Comparison of ENCODE assay signal across 22 cellular contexts in genomic region chr2:76472946-76473345, GRCh38.
DNase-seq lines count a peak whose midpoint lies in the region; ATAC-seq and TF ChIP-seq lines count a peak whose summit lies in the region.
"Had no signal": no experiment of that assay in that cellular context is flagged by ENCODE, and none has a peak within 500 bp of the region (broad histone marks: within the 10 kb centered on the region; RNA-seq: fewer than 3 reads in every experiment).

No MANE protein-coding gene starts in this region.

- in situ Hi-C loops in GM23248 (cut with MboI), result no loop called here

- H3F3A ChIP-seq in GM23338 (replicated peaks; ENCODE audit: low read depth), result no peaks in the 10 kb centered on the region
- no peaks in the 10 kb centered on the region for H3F3A ChIP-seq in GM23248 (ENCODE audit: insufficient read depth)

- no peak for ATAC-seq in GM23338
- ATAC-seq in WTC11, result no peak
- ATAC-seq: A549; CD8-positive, alpha-beta T cell; GM12878 had no signal

- no peak overlapping the region for H2AK5ac ChIP-seq in neuronal stem cell (ENCODE audit: low read depth, low read length)

- H3K23ac ChIP-seq in neuronal stem cell (ENCODE audit: low read depth, low read length, poor library complexity), result no peak overlapping the region

- CTCF ChIA-PET in WTC11 (lab: Charles Lee), result no interaction called here

- peak overlapping the region; percentile 77; the same call in 1 of the 2 replicates for H2AFZ ChIP-seq in GM23338
- H2AFZ ChIP-seq in neuronal stem cell (ENCODE audit: low read length), result peak overlapping the region; percentile 40
- no peak overlapping the region for H2AFZ ChIP-seq in GM23248

- H2BK15ac ChIP-seq in neuronal stem cell (ENCODE audit: low read length), result no peak overlapping the region

- H4K20me1 ChIP-seq in GM23338 (replicated peaks; ENCODE audit: insufficient read depth) (no peaks in the 10 kb centered on the region), GM23248 (ENCODE audit: insufficient read depth) (no peaks in the 10 kb centered on the region)
- H4K20me1 ChIP-seq: BLaER1 treated with 17β-estradiol and CSF1 and Interleukin-3, amounts not matched to agents 10 nM and 100 nM had no signal

- no peak overlapping the region for H3K27ac ChIP-seq in GM23338 (ENCODE audit: low read depth)
- no peak overlapping the region for H3K27ac ChIP-seq in neuronal stem cell (replicated peaks; ENCODE audit: low read length)
- H3K27ac ChIP-seq in GM23248, result no peak overlapping the region
- H3K27ac ChIP-seq: 22Rv1; A549; BLaER1 treated with 17β-estradiol and CSF1 and Interleukin-3, amounts not matched to agents 10 nM and 100 nM; C4-2B had no signal

- H3K9me3 ChIP-seq in neuronal stem cell (replicated peaks in 1 of 2; ENCODE audit: control insufficient read depth in 2 of 2, insufficient read depth in 1 of 2, low read depth in 1 of 2, low read length in 2 of 2) (no peaks in the 10 kb centered on the region), GM23248 (ENCODE audit: low read depth) (no peaks in the 10 kb centered on the region)
- H3K9me3 ChIP-seq: Caco-2 had no signal

- H3K36me3 Mint-ChIP-seq in GM23338 (ENCODE audit: low read depth) (peaks cover 9% of the 10 kb centered on the region), WTC11 (peaks cover 21% of the 10 kb centered on the region)
- H3K36me3 Mint-ChIP-seq: CD8-positive, alpha-beta T cell had no signal

- H3K18ac ChIP-seq in neuronal stem cell (ENCODE audit: low read length), result no peak overlapping the region

- no peaks in the 10 kb centered on the region for H3K79me1 ChIP-seq in neuronal stem cell (ENCODE audit: low read depth, low read length)

- no peak overlapping the region for H2BK120ac ChIP-seq in neuronal stem cell (ENCODE audit: low read depth, low read length)

- H3K4me2 ChIP-seq in GM23338 (no peak overlapping the region), neuronal stem cell (ENCODE audit: insufficient read depth, low read length, poor library complexity, severe bottlenecking) (no peak overlapping the region), GM23248 (ENCODE audit: unreplicated experiment) (no peak overlapping the region)
- H3K4me2 ChIP-seq: A549; BLaER1 treated with 17β-estradiol and CSF1 and Interleukin-3, amounts not matched to agents 10 nM and 100 nM had no signal

- no peak overlapping the region for H2BK5ac ChIP-seq in neuronal stem cell (ENCODE audit: low read length)

- peaks cover 3% of the 10 kb centered on the region; the same call in 2 of the 3 replicates for H3K4me1 Mint-ChIP-seq in GM23338
- peaks cover 32% of the 10 kb centered on the region for H3K4me1 Mint-ChIP-seq in WTC11
- H3K4me1 Mint-ChIP-seq: B cell had no signal

- H3K4ac ChIP-seq in neuronal stem cell (ENCODE audit: low read length), result no peak overlapping the region

- POLR2A ChIA-PET in WTC11 (lab: Charles Lee), result no interaction called here

- H3K4me1 ChIP-seq in GM23338 (ENCODE audit: insufficient read depth), result peaks cover 7% of the 10 kb centered on the region
- H3K4me1 ChIP-seq in neuronal stem cell (ENCODE audit: control insufficient read depth in 2 of 2, insufficient read depth in 1 of 2, low read depth in 1 of 2, low read length in 2 of 2), result no peaks in the 10 kb centered on the region
- H3K4me1 ChIP-seq in GM23248 (ENCODE audit: insufficient read depth), result no peaks in the 10 kb centered on the region
- H3K4me1 ChIP-seq: A549, Caco-2 had no signal

- no peaks in the 10 kb centered on the region for H3K27me3 ChIP-seq in GM23338 (ENCODE audit: insufficient read depth)
- no peaks in the 10 kb centered on the region for H3K27me3 ChIP-seq in neuronal stem cell (ENCODE audit: control insufficient read depth in 3 of 3, insufficient read depth in 3 of 3, low read depth in 1 of 3, low read length in 3 of 3)
- H3K27me3 ChIP-seq in GM23248 (replicated peaks; ENCODE audit: insufficient read depth), result no peaks in the 10 kb centered on the region
- H3K27me3 ChIP-seq: BLaER1 treated with 17β-estradiol and CSF1 and Interleukin-3, amounts not matched to agents 10 nM and 100 nM had no signal

- no CpG with 5 or more reads among the region's 4 CpGs for WGBS in neuronal stem cell (ENCODE audit: extremely low coverage in 2 of 2, insufficient read length in 2 of 2, insufficient replicate concordance in 1 of 2), 2 donors
- WGBS in GM23248 (ENCODE audit: low coverage in 1 of 2, low lambda C conversion rate in 2 of 2, missing lambda C conversion rate in 2 of 2), 2 experiments, result 15 to 21% methylated on average over 4 of the region's 4 CpGs

- H3K4me3 Mint-ChIP-seq in GM23338 (no peak overlapping the region), WTC11 (no peak overlapping the region)
- H3K4me3 Mint-ChIP-seq: B cell; CD4-positive, alpha-beta T cell; CD8-positive, alpha-beta T cell had no signal

- H3K9ac ChIP-seq in neuronal stem cell (ENCODE audit: low read depth, low read length, poor library complexity) (no peak overlapping the region), GM23248 (no peak overlapping the region)
- H3K9ac ChIP-seq: BLaER1 treated with 17β-estradiol and CSF1 and Interleukin-3, amounts not matched to agents 10 nM and 100 nM had no signal

- no peaks in the 10 kb centered on the region for H3K79me2 ChIP-seq in GM23338 (replicated peaks; ENCODE audit: insufficient read depth)
- no peaks in the 10 kb centered on the region for H3K79me2 ChIP-seq in GM23248 (ENCODE audit: insufficient read depth)

- DNase-seq in GM23338 (ENCODE audit: low spot score), result no peak
- peak; percentile 68 for DNase-seq in NCI-H2171 treated with DMSO at 0.1 percent for 48 hours (lab: John Stamatoyannopoulos, UW)
- no peak for DNase-seq in WTC11 (ENCODE audit: low spot score)
- no peak for DNase-seq in neuronal stem cell (ENCODE audit: low spot score)
- DNase-seq in DMS53 treated with DMSO at 0.1 percent for 48 hours (lab: John Stamatoyannopoulos, UW; ENCODE audit: unreplicated experiment), result no peak
- DNase-seq in GM23248, result no peak
- DNase-seq in T1000 (lab: John Stamatoyannopoulos, UW), result no peak
- DNase-seq: AML-193; Caco-2; Calu3; CD4-positive, alpha-beta T cell; CD8-positive, alpha-beta T cell; DMS79; DND-41; EL; GDM1 had no signal

- no peak overlapping the region for H4K91ac ChIP-seq in neuronal stem cell (ENCODE audit: low read depth, low read length, poor library complexity)

- H4K8ac ChIP-seq in neuronal stem cell (ENCODE audit: low read depth, low read length), result no peak overlapping the region

- no peak overlapping the region for H3K14ac ChIP-seq in neuronal stem cell (ENCODE audit: low read length)

- H3K36me3 ChIP-seq in GM23338 (ENCODE audit: insufficient read depth), result no peaks in the 10 kb centered on the region
- H3K36me3 ChIP-seq in neuronal stem cell (replicated peaks in 1 of 2; ENCODE audit: control insufficient read depth in 2 of 2, insufficient read depth in 2 of 2, low read length in 2 of 2), result no peaks in the 10 kb centered on the region
- no peaks in the 10 kb centered on the region for H3K36me3 ChIP-seq in GM23248 (ENCODE audit: low read depth)
- H3K36me3 ChIP-seq: BLaER1 treated with 17β-estradiol and CSF1 and Interleukin-3, amounts not matched to agents 10 nM and 100 nM had no signal

- H3K27ac Mint-ChIP-seq in GM23338 (0 out of 2 replicates have a peak overlapping the region, but pooled peaks have one; percentile 38), WTC11 (peak overlapping the region; percentile 40; the same call in 1 of the 2 replicates)
- H3K27ac Mint-ChIP-seq: B cell; CD4-positive, alpha-beta T cell; CD8-positive, alpha-beta T cell had no signal

- H2BK12ac ChIP-seq in neuronal stem cell (ENCODE audit: low read length), result no peak overlapping the region

- H3K9me3 Mint-ChIP-seq in GM23338 (peaks cover 2% of the 10 kb centered on the region; the same call in 1 of the 3 replicates), WTC11 (peaks cover 22% of the 10 kb centered on the region)

- H3K9me2 ChIP-seq in GM23338 (ENCODE audit: insufficient read depth), result no peaks in the 10 kb centered on the region
- H3K9me2 ChIP-seq in GM23248 (ENCODE audit: insufficient read depth), result no peaks in the 10 kb centered on the region

- H3K4me3 ChIP-seq in GM23338, result no peak overlapping the region
- H3K4me3 ChIP-seq in neuronal stem cell (ENCODE audit: low read length in 2 of 2), result no peak overlapping the region
- no peak overlapping the region for H3K4me3 ChIP-seq in GM23248
- H3K4me3 ChIP-seq: A549; BLaER1 treated with 17β-estradiol and CSF1 and Interleukin-3, amounts not matched to agents 10 nM and 100 nM; GM12878 had no signal

- TF ChIP-seq CTCF in GM23338 (conservative IDR thresholded peaks at IDR 0.05; ENCODE audit: low read depth in 2 of 2) (no peak), WTC11 (IDR thresholded peaks at IDR 0.05) (no peak)

- H3K27me3 Mint-ChIP-seq in GM23338 (ENCODE audit: insufficient read depth, low read depth, poor library complexity), result no peaks in the 10 kb centered on the region
- H3K27me3 Mint-ChIP-seq in WTC11 (ENCODE audit: low read depth), result no peaks in the 10 kb centered on the region
- H3K27me3 Mint-ChIP-seq: B cell; CD4-positive, alpha-beta T cell had no signal

TF ChIP-seq in GM23338, 12 proteins besides CTCF, POLR2A, EP300 and RAD21 (continues in another document):
- TF ChIP-seq ETS1 (IDR thresholded peaks at IDR 0.05), result no peak

TF ChIP-seq in WTC11, 78 proteins besides CTCF, POLR2A, EP300 and RAD21 (continues in another document):
- TF ChIP-seq RORB (CRISPR knock-in tag; IDR thresholded peaks at IDR 0.05) (no peak), JAZF1 (CRISPR knock-in tag; IDR thresholded peaks at IDR 0.05) (no peak), SMAD3 (CRISPR knock-in tag; IDR thresholded peaks at IDR 0.05; ENCODE audit: borderline replicate concordance) (no peak), TEAD4 (CRISPR knock-in tag; IDR thresholded peaks at IDR 0.05) (no peak)
- TF ChIP-seq, protein P1, sequence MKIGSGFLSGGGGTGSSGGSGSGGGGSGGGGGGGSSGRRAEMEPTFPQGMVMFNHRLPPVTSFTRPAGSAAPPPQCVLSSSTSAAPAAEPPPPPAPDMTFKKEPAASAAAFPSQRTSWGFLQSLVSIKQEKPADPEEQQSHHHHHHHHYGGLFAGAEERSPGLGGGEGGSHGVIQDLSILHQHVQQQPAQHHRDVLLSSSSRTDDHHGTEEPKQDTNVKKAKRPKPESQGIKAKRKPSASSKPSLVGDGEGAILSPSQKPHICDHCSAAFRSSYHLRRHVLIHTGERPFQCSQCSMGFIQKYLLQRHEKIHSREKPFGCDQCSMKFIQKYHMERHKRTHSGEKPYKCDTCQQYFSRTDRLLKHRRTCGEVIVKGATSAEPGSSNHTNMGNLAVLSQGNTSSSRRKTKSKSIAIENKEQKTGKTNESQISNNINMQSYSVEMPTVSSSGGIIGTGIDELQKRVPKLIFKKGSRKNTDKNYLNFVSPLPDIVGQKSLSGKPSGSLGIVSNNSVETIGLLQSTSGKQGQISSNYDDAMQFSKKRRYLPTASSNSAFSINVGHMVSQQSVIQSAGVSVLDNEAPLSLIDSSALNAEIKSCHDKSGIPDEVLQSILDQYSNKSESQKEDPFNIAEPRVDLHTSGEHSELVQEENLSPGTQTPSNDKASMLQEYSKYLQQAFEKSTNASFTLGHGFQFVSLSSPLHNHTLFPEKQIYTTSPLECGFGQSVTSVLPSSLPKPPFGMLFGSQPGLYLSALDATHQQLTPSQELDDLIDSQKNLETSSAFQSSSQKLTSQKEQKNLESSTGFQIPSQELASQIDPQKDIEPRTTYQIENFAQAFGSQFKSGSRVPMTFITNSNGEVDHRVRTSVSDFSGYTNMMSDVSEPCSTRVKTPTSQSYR (CRISPR knock-in tag; IDR thresholded peaks at IDR 0.05), result no peak
